ENCODE assay signal across 2 cellular contexts in the genomic region with DNA sequence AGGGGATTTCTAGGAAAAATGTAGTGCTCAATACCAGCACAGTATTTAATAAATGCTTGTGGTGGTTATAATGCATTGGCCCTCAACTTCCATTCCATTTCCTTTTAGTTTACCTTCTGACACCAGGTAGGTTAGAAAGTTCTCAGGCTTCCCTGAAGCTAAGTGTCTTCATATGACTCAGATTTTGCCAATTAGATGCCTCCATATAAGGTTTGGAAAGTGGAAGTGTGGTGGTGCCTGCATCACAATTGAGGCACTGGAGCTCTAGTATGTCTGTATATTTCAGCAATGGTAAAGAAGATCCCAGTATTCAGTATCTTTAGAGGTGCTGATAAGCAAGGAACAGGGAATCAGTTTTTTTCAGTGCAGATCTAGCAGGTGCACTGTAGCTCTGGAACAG.
TF ChIP-seq lines count a peak whose summit lies in the region.

No MANE protein-coding gene starts in this region.

TF ChIP-seq in HCT116, 20 proteins besides CTCF, POLR2A, EP300 and RAD21:
- TF ChIP-seq CEBPB (IDR thresholded peaks at IDR 0.05; ENCODE audit: low read depth) (no peak), EZH2phosphoT487 (IDR thresholded peaks at IDR 0.05; ENCODE audit: borderline replicate concordance) (no peak), SP1 (IDR thresholded peaks at IDR 0.05; ENCODE audit: low read depth) (no peak), ZNF274 (IDR thresholded peaks at IDR 0.05; ENCODE audit: low read depth, low read length) (no peak), JUND (IDR thresholded peaks at IDR 0.05) (no peak), ELF1 (IDR thresholded peaks at IDR 0.05; ENCODE audit: borderline replicate concordance, low read depth) (no peak), CBX3 (IDR thresholded peaks at IDR 0.05; ENCODE audit: low read depth) (no peak), ZFX (IDR thresholded peaks at IDR 0.05) (no peak), EGR1 (IDR thresholded peaks at IDR 0.05; ENCODE audit: low read depth) (no peak), SIN3A (IDR thresholded peaks at IDR 0.05; ENCODE audit: low read depth) (no peak), POLR2AphosphoS5 (IDR thresholded peaks at IDR 0.05; ENCODE audit: low read depth, low read length) (no peak), YY1 (IDR thresholded peaks at IDR 0.05; ENCODE audit: extremely low read depth, insufficient replicate concordance, low read depth, low read length) (no peak), EZH2 (IDR thresholded peaks at IDR 0.05) (no peak), FOSL1 (IDR thresholded peaks at IDR 0.05; ENCODE audit: low read depth) (no peak), TCF7L2 (IDR thresholded peaks at IDR 0.05; ENCODE audit: borderline replicate concordance, extremely low read depth, insufficient read depth, insufficient read length) (no peak), SRF (IDR thresholded peaks at IDR 0.05; ENCODE audit: low read depth) (no peak)
- TF ChIP-seq, protein P1, sequence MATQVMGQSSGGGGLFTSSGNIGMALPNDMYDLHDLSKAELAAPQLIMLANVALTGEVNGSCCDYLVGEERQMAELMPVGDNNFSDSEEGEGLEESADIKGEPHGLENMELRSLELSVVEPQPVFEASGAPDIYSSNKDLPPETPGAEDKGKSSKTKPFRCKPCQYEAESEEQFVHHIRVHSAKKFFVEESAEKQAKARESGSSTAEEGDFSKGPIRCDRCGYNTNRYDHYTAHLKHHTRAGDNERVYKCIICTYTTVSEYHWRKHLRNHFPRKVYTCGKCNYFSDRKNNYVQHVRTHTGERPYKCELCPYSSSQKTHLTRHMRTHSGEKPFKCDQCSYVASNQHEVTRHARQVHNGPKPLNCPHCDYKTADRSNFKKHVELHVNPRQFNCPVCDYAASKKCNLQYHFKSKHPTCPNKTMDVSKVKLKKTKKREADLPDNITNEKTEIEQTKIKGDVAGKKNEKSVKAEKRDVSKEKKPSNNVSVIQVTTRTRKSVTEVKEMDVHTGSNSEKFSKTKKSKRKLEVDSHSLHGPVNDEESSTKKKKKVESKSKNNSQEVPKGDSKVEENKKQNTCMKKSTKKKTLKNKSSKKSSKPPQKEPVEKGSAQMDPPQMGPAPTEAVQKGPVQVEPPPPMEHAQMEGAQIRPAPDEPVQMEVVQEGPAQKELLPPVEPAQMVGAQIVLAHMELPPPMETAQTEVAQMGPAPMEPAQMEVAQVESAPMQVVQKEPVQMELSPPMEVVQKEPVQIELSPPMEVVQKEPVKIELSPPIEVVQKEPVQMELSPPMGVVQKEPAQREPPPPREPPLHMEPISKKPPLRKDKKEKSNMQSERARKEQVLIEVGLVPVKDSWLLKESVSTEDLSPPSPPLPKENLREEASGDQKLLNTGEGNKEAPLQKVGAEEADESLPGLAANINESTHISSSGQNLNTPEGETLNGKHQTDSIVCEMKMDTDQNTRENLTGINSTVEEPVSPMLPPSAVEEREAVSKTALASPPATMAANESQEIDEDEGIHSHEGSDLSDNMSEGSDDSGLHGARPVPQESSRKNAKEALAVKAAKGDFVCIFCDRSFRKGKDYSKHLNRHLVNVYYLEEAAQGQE (IDR thresholded peaks at IDR 0.05; ENCODE audit: low read depth), result no peak
- TF ChIP-seq, protein P2, sequence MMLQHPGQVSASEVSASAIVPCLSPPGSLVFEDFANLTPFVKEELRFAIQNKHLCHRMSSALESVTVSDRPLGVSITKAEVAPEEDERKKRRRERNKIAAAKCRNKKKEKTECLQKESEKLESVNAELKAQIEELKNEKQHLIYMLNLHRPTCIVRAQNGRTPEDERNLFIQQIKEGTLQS (IDR thresholded peaks at IDR 0.05), result no peak
- TF ChIP-seq, protein P3, sequence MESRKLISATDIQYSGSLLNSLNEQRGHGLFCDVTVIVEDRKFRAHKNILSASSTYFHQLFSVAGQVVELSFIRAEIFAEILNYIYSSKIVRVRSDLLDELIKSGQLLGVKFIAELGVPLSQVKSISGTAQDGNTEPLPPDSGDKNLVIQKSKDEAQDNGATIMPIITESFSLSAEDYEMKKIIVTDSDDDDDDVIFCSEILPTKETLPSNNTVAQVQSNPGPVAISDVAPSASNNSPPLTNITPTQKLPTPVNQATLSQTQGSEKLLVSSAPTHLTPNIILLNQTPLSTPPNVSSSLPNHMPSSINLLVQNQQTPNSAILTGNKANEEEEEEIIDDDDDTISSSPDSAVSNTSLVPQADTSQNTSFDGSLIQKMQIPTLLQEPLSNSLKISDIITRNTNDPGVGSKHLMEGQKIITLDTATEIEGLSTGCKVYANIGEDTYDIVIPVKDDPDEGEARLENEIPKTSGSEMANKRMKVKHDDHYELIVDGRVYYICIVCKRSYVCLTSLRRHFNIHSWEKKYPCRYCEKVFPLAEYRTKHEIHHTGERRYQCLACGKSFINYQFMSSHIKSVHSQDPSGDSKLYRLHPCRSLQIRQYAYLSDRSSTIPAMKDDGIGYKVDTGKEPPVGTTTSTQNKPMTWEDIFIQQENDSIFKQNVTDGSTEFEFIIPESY (IDR thresholded peaks at IDR 0.05; ENCODE audit: extremely low read depth, insufficient replicate concordance, low read length), result no peak
- TF ChIP-seq, protein P4, sequence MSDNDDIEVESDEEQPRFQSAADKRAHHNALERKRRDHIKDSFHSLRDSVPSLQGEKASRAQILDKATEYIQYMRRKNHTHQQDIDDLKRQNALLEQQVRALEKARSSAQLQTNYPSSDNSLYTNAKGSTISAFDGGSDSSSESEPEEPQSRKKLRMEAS (IDR thresholded peaks at IDR 0.05), result no peak

TF ChIP-seq in K562, 482 proteins besides CTCF, POLR2A, EP300 and RAD21:
- TF ChIP-seq MCM3 (IDR thresholded peaks at IDR 0.05), result no peak
- TF ChIP-seq, protein P5, sequence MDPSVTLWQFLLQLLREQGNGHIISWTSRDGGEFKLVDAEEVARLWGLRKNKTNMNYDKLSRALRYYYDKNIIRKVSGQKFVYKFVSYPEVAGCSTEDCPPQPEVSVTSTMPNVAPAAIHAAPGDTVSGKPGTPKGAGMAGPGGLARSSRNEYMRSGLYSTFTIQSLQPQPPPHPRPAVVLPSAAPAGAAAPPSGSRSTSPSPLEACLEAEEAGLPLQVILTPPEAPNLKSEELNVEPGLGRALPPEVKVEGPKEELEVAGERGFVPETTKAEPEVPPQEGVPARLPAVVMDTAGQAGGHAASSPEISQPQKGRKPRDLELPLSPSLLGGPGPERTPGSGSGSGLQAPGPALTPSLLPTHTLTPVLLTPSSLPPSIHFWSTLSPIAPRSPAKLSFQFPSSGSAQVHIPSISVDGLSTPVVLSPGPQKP (CRISPR knock-in tag; IDR thresholded peaks at IDR 0.05), result no peak
- TF ChIP-seq, protein P6, sequence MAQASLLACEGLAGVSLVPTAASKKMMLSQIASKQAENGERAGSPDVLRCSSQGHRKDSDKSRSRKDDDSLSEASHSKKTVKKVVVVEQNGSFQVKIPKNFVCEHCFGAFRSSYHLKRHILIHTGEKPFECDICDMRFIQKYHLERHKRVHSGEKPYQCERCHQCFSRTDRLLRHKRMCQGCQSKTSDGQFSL (CRISPR knock-in tag; IDR thresholded peaks at IDR 0.05), result no peak
- TF ChIP-seq, protein P6 (tag; IDR thresholded peaks at IDR 0.05), result no peak
- TF ChIP-seq GTF2E2 (tag; IDR thresholded peaks at IDR 0.05), result no peak
- no peak for TF ChIP-seq POLR3G (IDR thresholded peaks at IDR 0.05; ENCODE audit: extremely low read depth, insufficient read length, insufficient replicate concordance)
- no peak for TF ChIP-seq SPI1 (IDR thresholded peaks at IDR 0.05; ENCODE audit: borderline replicate concordance, low read depth, low read length)
